1 cellular context compared by ENCODE assay signal in genomic region chr7:47826754-47827153, GRCh38.
TF ChIP-seq lines count a peak whose summit lies in the region.

No MANE protein-coding gene starts in this region.

TF ChIP-seq in IMR-90, 13 proteins besides CTCF, POLR2A, EP300 and RAD21:
- TF ChIP-seq NFE2L2 (IDR thresholded peaks at IDR 0.05; ENCODE audit: low read depth, low read length) = no peak
- TF ChIP-seq SMC3 (IDR thresholded peaks at IDR 0.05; ENCODE audit: low read depth, low read length) = no peak
- peak; percentile 86; the same call in 1 of the 2 replicates for TF ChIP-seq MXI1 (IDR thresholded peaks at IDR 0.05; ENCODE audit: borderline replicate concordance, low read depth, low read length)
